10 cellular contexts compared by ENCODE assay signal in the genomic region with DNA sequence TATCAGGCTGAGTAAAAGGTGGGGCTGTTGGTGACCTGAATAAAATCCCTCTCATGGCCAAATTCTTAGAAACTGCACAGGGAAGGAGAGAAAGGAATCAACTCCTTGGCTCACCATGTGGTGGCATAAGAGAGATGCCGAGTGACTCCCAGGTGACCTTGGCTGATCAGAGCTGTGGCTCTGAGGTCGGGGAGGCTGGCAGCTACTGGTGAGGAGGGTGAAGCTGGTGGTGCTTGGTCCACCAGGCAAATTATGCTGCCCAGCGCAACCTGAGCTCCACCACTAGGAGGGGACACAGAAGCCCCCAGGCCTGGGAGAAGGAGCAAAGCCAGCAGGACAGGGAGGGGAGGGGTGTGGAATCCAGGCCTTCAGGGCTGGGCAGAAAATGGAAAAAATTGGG.
DNase-seq lines count a peak whose midpoint lies in the region; ATAC-seq, FAIRE-seq and TF ChIP-seq lines count a peak whose summit lies in the region.
"Had no signal": no experiment of that assay in that cellular context is flagged by ENCODE, and none has a peak within 500 bp of the region (broad histone marks: within the 10 kb centered on the region; RNA-seq: fewer than 3 reads in every experiment).

No MANE protein-coding gene starts in this region.

- no peak for TF ChIP-seq POLR2A in K562 (conservative IDR thresholded peaks at IDR 0.05)

- H3K27ac ChIP-seq in K562 (ENCODE audit: extremely low read depth, low read depth, low read length) (no peak overlapping the region), left lung (no peak overlapping the region)

- H3K9me1 ChIP-seq in K562 (ENCODE audit: control insufficient read depth, insufficient read depth, low read length), result no peaks in the 10 kb centered on the region

- H3K9ac ChIP-seq in K562 (ENCODE audit: insufficient read depth in 1 of 2, low read depth in 2 of 2, low read length in 2 of 2), result no peak overlapping the region

- H3K4me1 Mint-ChIP-seq in activated T-helper 17 cell treated with anti-CD3 and anti-CD28 coated beads, Interleukin-2, amount 50 U/mL, for 72 hours, result peaks cover 3% of the 10 kb centered on the region

- POLR2A ChIA-PET in K562 (lab: Yijun Ruan, JAX), result no interaction called here

- peaks cover 0 to 7% of the 10 kb centered on the region in 2 experiments; a peak in 2 of 5 replicates for H3K27me3 ChIP-seq in K562 (ENCODE audit: control insufficient read depth in 2 of 2, insufficient read depth in 2 of 2, low read length in 2 of 2)
- H3K27me3 ChIP-seq in left lung, result no peaks in the 10 kb centered on the region

- TF ChIP-seq EP300 in K562 (IDR thresholded peaks at IDR 0.05; ENCODE audit: low read length), result no peak

- H3K9me3 Mint-ChIP-seq in activated T-helper 17 cell treated with anti-CD3 and anti-CD28 coated beads, Interleukin-2, amount 50 U/mL, for 72 hours, result no peaks in the 10 kb centered on the region

- intact Hi-C loops in K562 (cut with micrococcal nuclease) (loop anchor here (5.0 to 10.0 kb wide), 3 partner anchors 241 to 476 kb away; a partner anchor contains a TSS), left lung (cut with DNase I) (loop anchor here in 1 of 2 donors (10.0 kb wide), 1 partner anchor 523 kb away; no protein-coding TSS in a partner anchor)

- peak; percentile 49 for DNase-seq in D341Med (ENCODE audit: low spot score)
- peak; percentile 10 for DNase-seq in HT-29 (ENCODE audit: low spot score)
- DNase-seq in K562 (ENCODE audit: extremely low read depth in 1 of 4, low spot score in 3 of 4), result peak in 3 of 4 experiments; percentile 5 to 24 (median 17)
- no peak for DNase-seq in left lung
- DNase-seq in foreskin melanocyte, result no peak
- DNase-seq: activated T-cell treated with anti-CD3 and anti-CD28 coated beads, Interleukin-2, amount 50 U/mL, for 1 hour; SHP77 treated with DMSO at 0.1 percent for 48 hours had no signal

- TF ChIP-seq CTCF in K562 (IDR thresholded peaks at IDR 0.05 in 2 of 3, conservative IDR thresholded peaks at IDR 0.05 in 1 of 3; ENCODE audit: insufficient read depth in 2 of 3, low read depth in 1 of 3, low read length in 3 of 3) (peak; percentile 12 to 28 (median 21); a peak in 2 of 6 replicates), left lung (IDR thresholded peaks at IDR 0.05) (no peak)

- H3K27me3 Mint-ChIP-seq in activated T-helper 17 cell treated with anti-CD3 and anti-CD28 coated beads, Interleukin-2, amount 50 U/mL, for 72 hours, result peaks cover 3% of the 10 kb centered on the region

- H3K4me3 ChIP-seq in K562 (no peak overlapping the region), left lung (no peak overlapping the region)

- in situ Hi-C loops in K562 (cut with MboI), result loop anchor here (10.0 kb wide), 1 partner anchor 533 kb away; no protein-coding TSS in a partner anchor

- peak; percentile 37 to 47; a peak in 3 of 4 replicates for TF ChIP-seq RAD21 in K562 (CRISPR knock-in tag; conservative IDR thresholded peaks at IDR 0.05 in 1 of 2, IDR thresholded peaks at IDR 0.05 in 1 of 2)

- H3K4me1 ChIP-seq in K562 (replicated peaks in 1 of 2; ENCODE audit: control insufficient read depth in 2 of 2, insufficient read depth in 2 of 2, low read length in 2 of 2), result no peaks in the 10 kb centered on the region
- H3K4me1 ChIP-seq in left lung, result no peaks in the 10 kb centered on the region

- no peaks in the 10 kb centered on the region for H3K36me3 ChIP-seq in K562 (ENCODE audit: control insufficient read depth, insufficient read depth, low read length)
- no peaks in the 10 kb centered on the region for H3K36me3 ChIP-seq in left lung

- CTCF ChIA-PET in K562 (lab: Yijun Ruan, JAX; ENCODE audit: low intra/inter-chr PET ratio), result no interaction called here

- 0% methylated on average over 3 of the region's 3 CpGs for WGBS in K562 (ENCODE audit: insufficient coverage, low coverage, missing lambda C conversion rate)

- no peaks in the 10 kb centered on the region for H3K79me2 ChIP-seq in K562 (ENCODE audit: control insufficient read depth, insufficient read depth, low read length)

- no peaks in the 10 kb centered on the region; the same call in 1 of the 2 replicates for H4K20me1 ChIP-seq in K562 (replicated peaks; ENCODE audit: control insufficient read depth, insufficient read depth, low read length)

- BruUV-seq in K562 (replicated peaks; lab: Mats Ljungman, UMichigan), result no TSS peak

- H3K36me3 Mint-ChIP-seq in activated T-helper 17 cell treated with anti-CD3 and anti-CD28 coated beads, Interleukin-2, amount 50 U/mL, for 72 hours (ENCODE audit: low read depth), result no peaks in the 10 kb centered on the region

- no peak overlapping the region for H3K27ac Mint-ChIP-seq in activated T-helper 17 cell treated with anti-CD3 and anti-CD28 coated beads, Interleukin-2, amount 50 U/mL, for 72 hours

- H3K9me3 ChIP-seq in K562 (replicated peaks; ENCODE audit: control insufficient read depth, insufficient read depth, low read depth, low read length) (no peaks in the 10 kb centered on the region), left lung (no peaks in the 10 kb centered on the region)

- no peak overlapping the region for H2AFZ ChIP-seq in K562 (ENCODE audit: low read depth, low read length)

- ATAC-seq in K562, result peak; percentile 70
- ATAC-seq in left lung, result peak; percentile 53
- ATAC-seq in GM18520 (IDR thresholded peaks at IDR 0.05; ENCODE audit: unreplicated experiment), result no peak
- no peak for ATAC-seq in GM19328 (IDR thresholded peaks at IDR 0.05; ENCODE audit: unreplicated experiment)
- no peak for ATAC-seq in activated T-helper 17 cell treated with anti-CD3 and anti-CD28 coated beads, Interleukin-2, amount 50 U/mL, for 72 hours (replicated peaks)

- FAIRE-seq in K562 (lab: Jason Lieb, UNC), result no peak

- no peak overlapping the region for H3K4me3 Mint-ChIP-seq in activated T-helper 17 cell treated with anti-CD3 and anti-CD28 coated beads, Interleukin-2, amount 50 U/mL, for 72 hours

- H3K4me2 ChIP-seq in K562 (ENCODE audit: insufficient read depth, low read length), result no peak overlapping the region

TF ChIP-seq in K562, 482 proteins besides CTCF, POLR2A, EP300 and RAD21:
- TF ChIP-seq, protein P1, sequence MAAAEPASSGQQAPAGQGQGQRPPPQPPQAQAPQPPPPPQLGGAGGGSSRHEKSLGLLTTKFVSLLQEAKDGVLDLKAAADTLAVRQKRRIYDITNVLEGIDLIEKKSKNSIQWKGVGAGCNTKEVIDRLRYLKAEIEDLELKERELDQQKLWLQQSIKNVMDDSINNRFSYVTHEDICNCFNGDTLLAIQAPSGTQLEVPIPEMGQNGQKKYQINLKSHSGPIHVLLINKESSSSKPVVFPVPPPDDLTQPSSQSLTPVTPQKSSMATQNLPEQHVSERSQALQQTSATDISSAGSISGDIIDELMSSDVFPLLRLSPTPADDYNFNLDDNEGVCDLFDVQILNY (CRISPR knock-in tag; IDR thresholded peaks at IDR 0.05), result no peak
- peak; percentile 51; the same call in 1 of the 2 replicates for TF ChIP-seq ESRRA (IDR thresholded peaks at IDR 0.05; ENCODE audit: borderline replicate concordance, low read depth)
TF ChIP-seq in K562: peak in this region for 1.

Comparison
In these comparisons a context has a peak if more than half of its experiments do, and no peak if none do; other contexts are left out.
1. DNase-seq: peak in D341Med (single experiment), HT-29 (single experiment) and K562 (3 of 4); none in left lung (0 of 2) and foreskin melanocyte (single experiment).
2. ATAC-seq: peak in K562 (single experiment) and left lung (single experiment); none in GM18520 (single experiment), GM19328 (single experiment) and activated T-helper 17 cell treated with anti-CD3 and anti-CD28 coated beads, Interleukin-2, amount 50 U/mL, for 72 hours (single experiment).
3. CTCF ChIP-seq: peak in K562 (3 of 3); none in left lung (0 of 2).